In genomic region chr14:46306267-46306666, GRCh38 we compare ENCODE assay signal across 1 cellular context.
TF ChIP-seq lines count a peak whose summit lies in the region.

No MANE protein-coding gene starts in this region.

TF ChIP-seq in GM23338, 12 proteins besides CTCF, POLR2A, EP300 and RAD21 (continued from another document):
- TF ChIP-seq ETS1 (IDR thresholded peaks at IDR 0.05) (no peak), POLR2AphosphoS5 (IDR thresholded peaks at IDR 0.05; ENCODE audit: low read depth) (no peak), EZH2 (IDR thresholded peaks at IDR 0.05; ENCODE audit: low read depth, unreplicated experiment) (no peak), ZNF462 (CRISPR knock-in tag; IDR thresholded peaks at IDR 0.05) (no peak; the same call in 1 of the 2 replicates)
TF ChIP-seq in GM23338: peak in this region for 0.
